In genomic region chr15:70859322-70859908, GRCh38 we compare ENCODE assay signal across 20 cellular contexts. TPM values are rescaled to one million over a fixed set of nuclear protein-coding genes. Genes with fewer than 3 reads are reported as not detected.
"Had no signal": no experiment of that assay in that cellular context is flagged by ENCODE, and none has a peak within 500 bp of the region (broad histone marks: within the 10 kb centered on the region; RNA-seq: fewer than 3 reads in every experiment).

No MANE protein-coding gene starts in this region.

- DNase-seq: colonic mucosa; dermis blood vessel endothelial cell; effector CD4-positive, alpha-beta T cell; endodermal cell; erythroblast; foreskin keratinocyte; kidney; left colon; mammary epithelial cell; naive thymus-derived CD8-positive, alpha-beta T cell; small intestine; stimulated activated CD4-positive, alpha-beta T cell treated with anti-CD3 and anti-CD28 coated beads, Interleukin-12 subunit alpha, Interleukin-12 subunit beta, amount 100 ng/mL, for 4 hours; stimulated activated naive CD4-positive, alpha-beta T cell; stomach had no signal

- H3K27me3 ChIP-seq: colonic mucosa, foreskin keratinocyte, hepatocyte, right atrium auricular region, thyroid gland had no signal

- H3K27ac ChIP-seq: colonic mucosa, foreskin keratinocyte, hepatocyte, neutrophil, thyroid gland had no signal

- H3K36me3 ChIP-seq: colonic mucosa, neutrophil, right atrium auricular region, stomach, thyroid gland had no signal

- H3K9me3 Mint-ChIP-seq: endodermal cell; naive thymus-derived CD8-positive, alpha-beta T cell; type B pancreatic cell had no signal

- H3K27ac Mint-ChIP-seq: endodermal cell; naive thymus-derived CD8-positive, alpha-beta T cell; type B pancreatic cell had no signal

- H3K9me3 ChIP-seq: colonic mucosa, neutrophil, right atrium auricular region, stomach, thyroid gland had no signal

- H3K4me1 ChIP-seq: colonic mucosa had no signal

- ATAC-seq: foreskin keratinocyte; left colon; naive thymus-derived CD8-positive, alpha-beta T cell had no signal

- H3K4me3 ChIP-seq: colonic mucosa, hepatocyte, right atrium auricular region, stomach, thyroid gland had no signal

- H3K36me3 Mint-ChIP-seq: naive thymus-derived CD8-positive, alpha-beta T cell; type B pancreatic cell had no signal

- H3K4me3 Mint-ChIP-seq: endodermal cell, type B pancreatic cell had no signal

RNA-seq across cellular contexts. Expression of gene LARP6, which starts 5.5 kb away (rescaled TPM):
- total RNA-seq: mononuclear cell had no signal

RNA-seq across cellular contexts. Expression of gene THAP10, which starts 32.8 kb away (rescaled TPM):
- total RNA-seq: naive thymus-derived CD8-positive, alpha-beta T cell had no signal

RNA-seq across cellular contexts. Expression of gene LRRC49, which starts 33.2 kb away (rescaled TPM):
- total RNA-seq: naive thymus-derived CD8-positive, alpha-beta T cell had no signal
